11 cellular contexts compared by ENCODE assay signal in the genomic region with DNA sequence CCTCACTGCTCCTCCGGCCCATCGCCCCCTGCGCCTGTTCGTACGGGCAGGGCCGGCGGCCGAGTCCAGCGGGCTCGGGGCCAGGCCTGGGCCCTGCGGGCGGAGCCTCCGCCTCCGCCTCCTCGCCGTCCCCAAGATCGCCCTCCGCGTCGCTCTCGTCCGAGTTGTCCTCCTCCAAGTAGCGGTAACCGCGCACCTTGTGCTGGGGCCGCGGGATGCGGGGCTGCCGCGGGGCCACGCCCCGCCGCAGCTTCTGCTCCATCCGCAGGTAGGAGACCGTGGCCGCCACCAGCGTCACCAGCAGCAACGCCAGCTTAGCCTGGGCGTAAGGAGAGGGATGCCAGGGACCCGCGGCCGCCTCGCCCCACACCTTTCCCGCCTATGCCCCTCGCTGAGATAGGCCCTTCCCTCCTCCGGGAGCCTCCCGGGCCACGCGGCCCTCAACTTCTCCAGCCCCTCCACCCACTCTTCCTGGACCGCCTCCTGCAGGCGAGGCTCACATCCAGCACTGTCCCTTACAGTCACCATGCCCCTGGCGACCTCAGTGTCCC. TPM values are rescaled to one million over a fixed set of nuclear protein-coding genes. Genes with fewer than 3 reads are reported as not detected.
DNase-seq lines count a peak whose midpoint lies in the region; ATAC-seq and TF ChIP-seq lines count a peak whose summit lies in the region.
"Not testable (repeated sequence)": the region's sequence is repeated elsewhere in the genome, so short reads cannot be mapped to it uniquely, and the experiment has no call there.
"Had no signal": no experiment of that assay in that cellular context is flagged by ENCODE, and none has a peak within 500 bp of the region (broad histone marks: within the 10 kb centered on the region; RNA-seq: fewer than 3 reads in every experiment).

No MANE protein-coding gene starts in this region.

- not testable (repeated sequence) for H3K36me3 Mint-ChIP-seq in nephron (ENCODE audit: low read depth)

- BruUV-seq in PC-3 (replicated peaks; lab: Mats Ljungman, UMichigan): not testable (repeated sequence)

- not testable (repeated sequence) for H3K9me2 ChIP-seq in PC-3 (replicated peaks; ENCODE audit: low read length)

- not testable (repeated sequence) for H3K79me2 ChIP-seq in PC-3 (ENCODE audit: low read length)

- not testable (repeated sequence) for H3K4me1 Mint-ChIP-seq in nephron

- H3K9ac ChIP-seq in PC-3 (ENCODE audit: low read length); skeletal muscle satellite cell (ENCODE audit: low read depth, low read length): not testable (repeated sequence)

- not testable (repeated sequence) for TF ChIP-seq CTCF in PC-3 (conservative IDR thresholded peaks at IDR 0.05; ENCODE audit: low read depth, low read length); nephron (IDR thresholded peaks at IDR 0.05; ENCODE audit: unreplicated experiment in 3 of 3)

- H3K27ac ChIP-seq in PC-3 (ENCODE audit: low read length); esophagus (ENCODE audit: low read depth in 2 of 2, low read length in 1 of 2): not testable (repeated sequence)

- H3K27ac Mint-ChIP-seq in nephron: peak overlapping the region in 2 of 3 experiments; percentile 41 to 78

- peak overlapping the region; percentile 81 to 89 (median 88) for H3K4me3 Mint-ChIP-seq in nephron

- peaks cover 24% of the 10 kb centered on the region for H3K27me3 Mint-ChIP-seq in nephron (ENCODE audit: low read depth)

- not testable (repeated sequence) for H3K27me3 ChIP-seq in PC-3 (ENCODE audit: low read length); esophagus (ENCODE audit: control insufficient read depth in 1 of 2, insufficient read depth in 2 of 2, low read length in 2 of 2); skeletal muscle satellite cell (ENCODE audit: control insufficient read depth, insufficient read depth, low read length)

- intact Hi-C loops in PC-3 (cut with micrococcal nuclease): not testable (repeated sequence)

- DNase-seq in DMS53 (lab: John Stamatoyannopoulos, UW) (peak; percentile 53), astrocyte of the hippocampus (ENCODE audit: low read depth, low spot score) (peak; percentile 9)
- DNase-seq in PC-3: not testable (repeated sequence)

- H3K4me3 ChIP-seq in PC-3 (ENCODE audit: low read length); skeletal muscle satellite cell (ENCODE audit: low read length): not testable (repeated sequence)
- H3K4me3 ChIP-seq in esophagus (ENCODE audit: low read depth in 1 of 2, low read length in 2 of 2): peak overlapping the region; percentile 39 to 46
- peak overlapping the region; percentile 49 for H3K4me3 ChIP-seq in iPS-18c (ENCODE audit: insufficient read depth, low read depth, low read length)

- CTCF ChIA-PET in PC-3 (lab: Charles Lee): not testable (repeated sequence)

- not testable (repeated sequence) for H3K9me3 ChIP-seq in PC-3 (ENCODE audit: low read length); esophagus (ENCODE audit: control insufficient read depth in 2 of 2, insufficient read depth in 1 of 2, low read depth in 1 of 2, low read length in 1 of 2); iPS-18c (ENCODE audit: control insufficient read depth, insufficient read depth, low read length); skeletal muscle satellite cell (replicated peaks; ENCODE audit: low read length)

- not testable (repeated sequence) for H3K4me1 ChIP-seq in PC-3 (ENCODE audit: insufficient read depth, low read length); esophagus (ENCODE audit: control insufficient read depth in 2 of 2, insufficient read depth in 2 of 2, low read length in 1 of 2); skeletal muscle satellite cell (ENCODE audit: control insufficient read depth, insufficient read depth, low read length)

- H4K20me1 ChIP-seq in PC-3 (ENCODE audit: low read length): not testable (repeated sequence)

- H2AFZ ChIP-seq in PC-3 (ENCODE audit: low read length): not testable (repeated sequence)

- H3K4me2 ChIP-seq in PC-3 (ENCODE audit: low read length): peak overlapping the region; percentile 26; the same call in 1 of the 2 replicates
- H3K4me2 ChIP-seq in skeletal muscle satellite cell (ENCODE audit: low read length): peak overlapping the region; percentile 54

- H3K9me3 Mint-ChIP-seq in nephron: not testable (repeated sequence)

- not testable (repeated sequence) for H3K36me3 ChIP-seq in PC-3 (ENCODE audit: low read depth, low read length); esophagus (ENCODE audit: control insufficient read depth in 2 of 2, insufficient read depth in 2 of 2, low read length in 1 of 2); skeletal muscle satellite cell (ENCODE audit: insufficient read depth, low read length)

- not testable (repeated sequence) for H3F3A ChIP-seq in PC-3 (ENCODE audit: low read length, unreplicated experiment)

- POLR2A ChIA-PET in PC-3 (lab: Charles Lee; ENCODE audit: unreplicated experiment): not testable (repeated sequence)

- ATAC-seq in PC-3: peak; percentile 18; the same call in 1 of the 2 replicates

- WGBS in esophagus, 2 donors: 3 to 4% methylated on average over 36 to 52 of the region's 52 CpGs

RNA-seq across cellular contexts. Expression of a gene that starts 44.6 kb away (rescaled TPM):
- not detected in 2 replicates for total RNA-seq in PC-3 (2014; rRNA removed)
- polyA plus RNA-seq in esophagus: not detected
- not detected in 2 replicates for total RNA-seq in skeletal muscle satellite cell (2012; rRNA removed)
- total RNA-seq: CD8-positive, alpha-beta memory T cell; HT1080; MCF 10A; sciatic nerve had no signal
- polyA plus RNA-seq: CD8-positive, alpha-beta memory T cell had no signal
